26 cellular contexts compared by ENCODE assay signal in the genomic region with DNA sequence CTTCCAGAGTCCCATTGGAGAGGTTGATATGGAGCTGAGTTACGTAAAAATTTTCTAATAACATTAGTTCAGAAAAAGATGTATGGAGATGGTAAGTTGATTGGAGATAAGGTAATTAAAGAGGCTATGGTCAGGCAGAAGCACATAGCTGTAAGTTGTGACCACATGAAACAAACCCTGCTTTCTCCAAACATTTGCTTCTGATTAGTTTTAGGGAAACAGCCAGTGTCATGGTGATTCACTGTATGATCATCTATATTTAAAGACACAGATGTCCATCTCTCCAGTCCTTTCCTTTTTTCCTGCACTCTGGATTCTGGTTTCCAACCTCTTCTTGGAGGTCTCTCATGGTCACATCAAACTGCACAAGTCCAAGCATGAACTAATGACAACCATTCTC.
"Had no signal": no experiment of that assay in that cellular context is flagged by ENCODE, and none has a peak within 500 bp of the region (broad histone marks: within the 10 kb centered on the region; RNA-seq: fewer than 3 reads in every experiment).

No MANE protein-coding gene starts in this region.

- H3K9ac ChIP-seq: neural progenitor cell had no signal

- DNase-seq: cortex of kidney; dorsolateral prefrontal cortex; effector CD8-positive, alpha-beta T cell; foreskin melanocyte; head of caudate nucleus; kidney; left cardiac atrium; left ventricle myocardium inferior; lower lobe of right lung; natural killer cell; nucleus accumbens; ovary; sigmoid colon; stimulated activated CD4-positive, alpha-beta T cell treated with anti-CD3 and anti-CD28 coated beads, Interleukin-2, amount 100 ng/mL, for 24 hours; stimulated activated CD4-positive, alpha-beta T cell treated with anti-CD3 and anti-CD28 coated beads, Interleukin-4, amount 100 ng/mL, for 4 hours; stimulated activated naive B cell treated with anti-CD40 and anti-IgM and Interleukin-4, amounts not matched to agents 10 μg/mL and 1 μg/mL and 100 μg/mL, for 72 hours; stimulated activated naive CD8-positive, alpha-beta T cell treated with anti-CD3 and anti-CD28 coated beads, Interleukin-15, amount 100 ng/mL, for 72 hours; testis; upper lobe of right lung had no signal

- H3K4me3 ChIP-seq: dorsolateral prefrontal cortex, hepatocyte, left ventricle myocardium inferior, lower lobe of right lung, neural progenitor cell, ovary, right atrium auricular region, sigmoid colon, skin epidermis, testis, tibial nerve, upper lobe of right lung had no signal

- H3K9me3 Mint-ChIP-seq: neural progenitor cell had no signal

- H3K9me3 ChIP-seq: left ventricle myocardium inferior, lower lobe of right lung, ovary, right atrium auricular region, sigmoid colon, testis, tibial nerve, upper lobe of right lung had no signal

- H3K27ac Mint-ChIP-seq: memory B cell; mesothelial cell of epicardium; natural killer cell; neural progenitor cell; stimulated activated naive B cell treated with anti-CD40 and anti-IgM and Interleukin-4, amounts not matched to agents 10 μg/mL and 1 μg/mL and 100 μg/mL, for 72 hours; stimulated activated naive CD8-positive, alpha-beta T cell treated with anti-CD3 and anti-CD28 coated beads, Interleukin-15, amount 100 ng/mL, for 72 hours had no signal

- H3K27me3 Mint-ChIP-seq: memory B cell; stimulated activated naive B cell treated with anti-CD40 and anti-IgM and Interleukin-4, amounts not matched to agents 10 μg/mL and 1 μg/mL and 100 μg/mL, for 72 hours; stimulated activated naive CD8-positive, alpha-beta T cell treated with anti-CD3 and anti-CD28 coated beads, Interleukin-15, amount 100 ng/mL, for 72 hours had no signal

- H3K4me1 Mint-ChIP-seq: memory B cell; natural killer cell; stimulated activated naive B cell treated with anti-CD40 and anti-IgM and Interleukin-4, amounts not matched to agents 10 μg/mL and 1 μg/mL and 100 μg/mL, for 72 hours; stimulated activated naive CD8-positive, alpha-beta T cell treated with anti-CD3 and anti-CD28 coated beads, Interleukin-15, amount 100 ng/mL, for 72 hours had no signal

- H3K36me3 ChIP-seq: left ventricle myocardium inferior, lower lobe of right lung, neural progenitor cell, ovary, right atrium auricular region, sigmoid colon, tibial nerve, upper lobe of right lung had no signal

- ATAC-seq: left cardiac atrium; lower lobe of right lung; natural killer cell; stimulated activated naive B cell treated with anti-CD40 and anti-IgM and Interleukin-4, amounts not matched to agents 10 μg/mL and 1 μg/mL and 100 μg/mL, for 72 hours; stimulated activated naive CD8-positive, alpha-beta T cell treated with anti-CD3 and anti-CD28 coated beads, Interleukin-15, amount 100 ng/mL, for 72 hours; upper lobe of right lung had no signal

- H3K4me1 ChIP-seq: left ventricle myocardium inferior, lower lobe of right lung, neural progenitor cell, right atrium auricular region, sigmoid colon, testis, tibial nerve, upper lobe of right lung had no signal

- H3K36me3 Mint-ChIP-seq: memory B cell; mesothelial cell of epicardium; natural killer cell; neural progenitor cell; stimulated activated naive B cell treated with anti-CD40 and anti-IgM and Interleukin-4, amounts not matched to agents 10 μg/mL and 1 μg/mL and 100 μg/mL, for 72 hours had no signal

- H3K4me3 Mint-ChIP-seq: memory B cell; mesothelial cell of epicardium; natural killer cell; neural progenitor cell; stimulated activated naive B cell treated with anti-CD40 and anti-IgM and Interleukin-4, amounts not matched to agents 10 μg/mL and 1 μg/mL and 100 μg/mL, for 72 hours; stimulated activated naive CD8-positive, alpha-beta T cell treated with anti-CD3 and anti-CD28 coated beads, Interleukin-15, amount 100 ng/mL, for 72 hours had no signal

- H3K27me3 ChIP-seq: dorsolateral prefrontal cortex, hepatocyte, neural progenitor cell, ovary, right atrium auricular region, sigmoid colon, testis, tibial nerve, upper lobe of right lung had no signal
